ENCODE assay signal across 18 cellular contexts in genomic region chr9:120043448-120043847, GRCh38.
DNase-seq lines count a peak whose midpoint lies in the region; ATAC-seq and TF ChIP-seq lines count a peak whose summit lies in the region.
"Had no signal": no experiment of that assay in that cellular context is flagged by ENCODE, and none has a peak within 500 bp of the region (broad histone marks: within the 10 kb centered on the region; RNA-seq: fewer than 3 reads in every experiment).

No MANE protein-coding gene starts in this region.

- peaks cover 9% of the 10 kb centered on the region for H3K4me1 Mint-ChIP-seq in mesothelial cell of epicardium
- H3K4me1 Mint-ChIP-seq: activated T-helper 17 cell treated with anti-CD3 and anti-CD28 coated beads, Interleukin-2, amount 50 U/mL, for 72 hours had no signal

- no peak overlapping the region for H3K14ac ChIP-seq in IMR-90 (replicated peaks; ENCODE audit: low read depth, low read length)

- no peak overlapping the region for H3K4me3 ChIP-seq in IMR-90 (ENCODE audit: insufficient read depth, low read depth, low read length)
- H3K4me3 ChIP-seq: hepatocyte, neural progenitor cell, SK-N-MC had no signal

- CTCF ChIA-PET in IMR-90 (lab: Yijun Ruan, JAX) = no interaction called here

- no peak overlapping the region for H3K4me3 Mint-ChIP-seq in mesothelial cell of epicardium
- H3K4me3 Mint-ChIP-seq: activated T-helper 17 cell treated with anti-CD3 and anti-CD28 coated beads, Interleukin-2, amount 50 U/mL, for 72 hours; neural progenitor cell; type B pancreatic cell had no signal

- peaks cover 2% of the 10 kb centered on the region; the same call in 1 of the 2 replicates for H3K9me3 ChIP-seq in IMR-90 (ENCODE audit: control insufficient read depth, insufficient read depth, low read length)

- no peak overlapping the region for H2BK120ac ChIP-seq in IMR-90 (ENCODE audit: low read depth, low read length)

- no peak overlapping the region for H3K27ac ChIP-seq in IMR-90 (ENCODE audit: insufficient read depth, low read length)
- H3K27ac ChIP-seq: C4-2B, hepatocyte, neural progenitor cell, SK-N-MC had no signal

- H3K79me1 ChIP-seq in IMR-90 (ENCODE audit: low read depth in 1 of 2, low read length in 2 of 2) = no peaks in the 10 kb centered on the region

- no peaks in the 10 kb centered on the region for H3K36me3 Mint-ChIP-seq in mesothelial cell of epicardium
- H3K36me3 Mint-ChIP-seq: neural progenitor cell, type B pancreatic cell had no signal

- H2AFZ ChIP-seq in IMR-90 (replicated peaks; ENCODE audit: low read length, poor library complexity) = peak overlapping the region; percentile 21
- H2AFZ ChIP-seq: hepatocyte, neural progenitor cell had no signal

- ATAC-seq in IMR-90 (ENCODE audit: low read depth) (no peak), GM21717 (IDR thresholded peaks at IDR 0.05; ENCODE audit: unreplicated experiment) (no peak), GM21529 (IDR thresholded peaks at IDR 0.05; ENCODE audit: unreplicated experiment) (no peak)
- ATAC-seq: activated T-helper 17 cell treated with anti-CD3 and anti-CD28 coated beads, Interleukin-2, amount 50 U/mL, for 72 hours had no signal

- H3K23ac ChIP-seq in IMR-90 (ENCODE audit: low read depth, low read length) = no peak overlapping the region

- no peaks in the 10 kb centered on the region for H4K20me1 ChIP-seq in IMR-90 (ENCODE audit: insufficient read depth, low read length)

- peaks cover 20% of the 10 kb centered on the region for H3K27me3 Mint-ChIP-seq in mesothelial cell of epicardium (ENCODE audit: low read depth)

- H3K18ac ChIP-seq in IMR-90 (ENCODE audit: low read depth, low read length) = no peak overlapping the region

- H3K56ac ChIP-seq in IMR-90 (ENCODE audit: extremely low read depth, insufficient read depth, low read length) = no peak overlapping the region

- no peak overlapping the region for H2AK9ac ChIP-seq in IMR-90 (replicated peaks; ENCODE audit: low read depth, low read length, poor library complexity)

- no peak for TF ChIP-seq RAD21 in IMR-90 (IDR thresholded peaks at IDR 0.05; ENCODE audit: low read length)

- no peak for TF ChIP-seq CTCF in IMR-90 (conservative IDR thresholded peaks at IDR 0.05; ENCODE audit: low read depth, low read length)
- no peak for TF ChIP-seq CTCF in mesothelial cell of epicardium (IDR thresholded peaks at IDR 0.05; ENCODE audit: unreplicated experiment)

- no peak overlapping the region for H2BK5ac ChIP-seq in IMR-90 (ENCODE audit: low read depth, low read length, poor library complexity, severe bottlenecking)

- H3K9me3 Mint-ChIP-seq in mesothelial cell of epicardium = no peaks in the 10 kb centered on the region
- H3K9me3 Mint-ChIP-seq: neural progenitor cell, type B pancreatic cell had no signal

- no peak overlapping the region for H3K4ac ChIP-seq in IMR-90 (ENCODE audit: low read depth, low read length)

- dilution Hi-C loops in IMR-90 (cut with HindIII; ENCODE audit: low sequenced_read_pairs, unreplicated experiment) = no loop called here

- H3K9me1 ChIP-seq in IMR-90 (ENCODE audit: insufficient read depth, low read length) = no peaks in the 10 kb centered on the region

- H4K91ac ChIP-seq in IMR-90 (ENCODE audit: insufficient read depth, low read depth, low read length) = no peak overlapping the region

- POLR2A ChIA-PET in IMR-90 (lab: Charles Lee; ENCODE audit: unreplicated experiment) = no interaction called here

- 50% methylated on average over 1 of the region's 7 CpGs; no CpG with 5 or more reads in 1 of the 2 experiments for WGBS in IMR-90 (ENCODE audit: extremely low coverage in 2 of 2, insufficient read length in 1 of 2), 2 experiments

- H3K4me1 ChIP-seq in IMR-90 (ENCODE audit: control insufficient read depth, insufficient read depth, low read length) = no peaks in the 10 kb centered on the region
- H3K4me1 ChIP-seq: neural progenitor cell had no signal

- DNase-seq in Ammon's horn (ENCODE audit: low spot score) (peak; percentile 55), IMR-90 (no peak), NCI-H510A treated with DMSO at 0.1 percent for 48 hours (lab: John Stamatoyannopoulos, UW) (peak; percentile 18), cerebellar cortex (ENCODE audit: low spot score) (peak; percentile 73), mesothelial cell of epicardium (ENCODE audit: low spot score in 2 of 2, unreplicated experiment in 2 of 2) (no peak), iPS-NIHi7 (ENCODE audit: extremely low spot score) (no peak)
- DNase-seq: activated CD4-positive, alpha-beta T cell treated with anti-CD3 and anti-CD28 coated beads for 1 hour; effector CD4-positive, alpha-beta T cell; NCI-H2081; stimulated activated naive CD4-positive, alpha-beta T cell treated with Interleukin-2 at 50 U/mL for 16 hours had no signal

- H3K4me2 ChIP-seq in IMR-90 (ENCODE audit: low read depth, low read length) = no peak overlapping the region
- H3K4me2 ChIP-seq: hepatocyte, neural progenitor cell had no signal

- H3K27ac Mint-ChIP-seq in mesothelial cell of epicardium = no peak overlapping the region
- H3K27ac Mint-ChIP-seq: activated T-helper 17 cell treated with anti-CD3 and anti-CD28 coated beads, Interleukin-2, amount 50 U/mL, for 72 hours; neural progenitor cell; type B pancreatic cell had no signal

- no peak overlapping the region for H4K5ac ChIP-seq in IMR-90 (ENCODE audit: low read depth, low read length)

- no peak overlapping the region for H2AK5ac ChIP-seq in IMR-90 (ENCODE audit: low read depth, low read length)

- H3K27me3 ChIP-seq in IMR-90 (ENCODE audit: control insufficient read depth, insufficient read depth, low read length) = no peaks in the 10 kb centered on the region
- H3K27me3 ChIP-seq: hepatocyte, neural progenitor cell had no signal

- no peak overlapping the region for H2BK20ac ChIP-seq in IMR-90 (ENCODE audit: low read depth, low read length)

- no peak overlapping the region for H4K8ac ChIP-seq in IMR-90 (ENCODE audit: low read depth in 2 of 2, low read length in 2 of 2)

- TF ChIP-seq POLR2A in IMR-90 (IDR thresholded peaks at IDR 0.05; ENCODE audit: low read depth, low read length) = no peak

- no peak overlapping the region for H3K9ac ChIP-seq in IMR-90 (ENCODE audit: low read depth, low read length)
- H3K9ac ChIP-seq: neural progenitor cell had no signal

- no TSS peak for BruUV-seq in IMR-90 (replicated peaks; lab: Mats Ljungman, UMichigan)

- intact Hi-C loops in IMR-90 (cut with micrococcal nuclease) = no loop called here

- no peaks in the 10 kb centered on the region for H3K36me3 ChIP-seq in IMR-90 (ENCODE audit: control insufficient read depth, insufficient read depth, low read length)
- H3K36me3 ChIP-seq: neural progenitor cell had no signal

- in situ Hi-C loops in IMR-90 (cut with MboI; ENCODE audit: low sequenced_read_pairs) = no loop called here

- H2BK15ac ChIP-seq in IMR-90 (ENCODE audit: low read depth, low read length) = no peak overlapping the region

TF ChIP-seq in IMR-90, 13 proteins besides CTCF, POLR2A, EP300 and RAD21:
- no peak for TF ChIP-seq MAZ (IDR thresholded peaks at IDR 0.05; ENCODE audit: borderline replicate concordance, low read depth, low read length)
- TF ChIP-seq SMC3 (IDR thresholded peaks at IDR 0.05; ENCODE audit: low read depth, low read length) = no peak
- TF ChIP-seq CEBPB (IDR thresholded peaks at IDR 0.05; ENCODE audit: low read depth, low read length) = no peak
- TF ChIP-seq RCOR1 (IDR thresholded peaks at IDR 0.05; ENCODE audit: insufficient replicate concordance, low read length) = no peak
- TF ChIP-seq NFE2L2 (IDR thresholded peaks at IDR 0.05; ENCODE audit: low read depth, low read length) = no peak
- TF ChIP-seq BHLHE40 (IDR thresholded peaks at IDR 0.05; ENCODE audit: low read depth, low read length) = no peak
- TF ChIP-seq ELK1 (IDR thresholded peaks at IDR 0.05; ENCODE audit: borderline replicate concordance, low read depth, low read length) = no peak
- no peak for TF ChIP-seq USF2 (IDR thresholded peaks at IDR 0.05; ENCODE audit: low read depth, low read length)
- TF ChIP-seq RFX5 (IDR thresholded peaks at IDR 0.05; ENCODE audit: low read depth, low read length) = no peak
- no peak for TF ChIP-seq FOS (IDR thresholded peaks at IDR 0.05; ENCODE audit: low read depth, low read length)
- TF ChIP-seq MAFK (IDR thresholded peaks at IDR 0.05; ENCODE audit: low read depth, low read length) = no peak
- TF ChIP-seq CHD1 (IDR thresholded peaks at IDR 0.05; ENCODE audit: low read depth, low read length) = no peak
- TF ChIP-seq MXI1 (IDR thresholded peaks at IDR 0.05; ENCODE audit: borderline replicate concordance, low read depth, low read length) = no peak

Comparison
In these comparisons a context has a peak if more than half of its experiments do, and no peak if none do; other contexts are left out.
1. DNase-seq: peak in Ammon's horn (single experiment), NCI-H510A treated with DMSO at 0.1 percent for 48 hours (single experiment) and cerebellar cortex (single experiment); none in IMR-90 (single experiment), mesothelial cell of epicardium (0 of 2) and iPS-NIHi7 (single experiment).